In genomic region chr5:32232441-32233219, GRCh38 we compare ENCODE assay signal across 8 cellular contexts. TPM values are rescaled to one million over a fixed set of nuclear protein-coding genes. Genes with fewer than 3 reads are reported as not detected.
DNase-seq lines count a peak whose midpoint lies in the region; ATAC-seq and TF ChIP-seq lines count a peak whose summit lies in the region.

No MANE protein-coding gene starts in this region.

- H3K27ac ChIP-seq in DND-41 (ENCODE audit: low read length) (no peak overlapping the region), Karpas-422 (ENCODE audit: low read length) (peak overlapping the region; percentile 71)

- TF ChIP-seq CTCF in DND-41 (IDR thresholded peaks at IDR 0.05; ENCODE audit: borderline replicate concordance, extremely low read depth, low read length, poor library complexity, severe bottlenecking), result peak; percentile 86
- TF ChIP-seq CTCF in fibroblast of the aortic adventitia (IDR thresholded peaks at IDR 0.05; ENCODE audit: insufficient read depth, low read length), result peak; percentile 76
- peak; percentile 82 for TF ChIP-seq CTCF in neural crest cell (conservative IDR thresholded peaks at IDR 0.05)

- H3K36me3 Mint-ChIP-seq in activated T-helper 17 cell treated with anti-CD3 and anti-CD28 coated beads, Interleukin-2, amount 50 U/mL, for 72 hours (ENCODE audit: low read depth), result peaks cover 78% of the 10 kb centered on the region
- H3K36me3 Mint-ChIP-seq in neural crest cell (ENCODE audit: low read depth), result peaks cover 18% of the 10 kb centered on the region

- H3K36me3 ChIP-seq in DND-41 (ENCODE audit: insufficient read depth, low read length) (peaks cover 66% of the 10 kb centered on the region), Karpas-422 (ENCODE audit: insufficient read depth, low read length) (peaks cover 65% of the 10 kb centered on the region)

- H3K27me3 Mint-ChIP-seq in activated T-helper 17 cell treated with anti-CD3 and anti-CD28 coated beads, Interleukin-2, amount 50 U/mL, for 72 hours, result no peaks in the 10 kb centered on the region
- H3K27me3 Mint-ChIP-seq in neural crest cell (ENCODE audit: low read depth), result no peaks in the 10 kb centered on the region
- no peaks in the 10 kb centered on the region for H3K27me3 Mint-ChIP-seq in stimulated activated naive CD8-positive, alpha-beta T cell treated with anti-CD3 and anti-CD28 coated beads, Interleukin-15, amount 100 ng/mL, for 72 hours

- H3K9me3 ChIP-seq in DND-41 (ENCODE audit: insufficient read depth, low read length, severe bottlenecking) (no peaks in the 10 kb centered on the region), Karpas-422 (ENCODE audit: low read length) (no peaks in the 10 kb centered on the region)

- H3K4me1 Mint-ChIP-seq in activated T-helper 17 cell treated with anti-CD3 and anti-CD28 coated beads, Interleukin-2, amount 50 U/mL, for 72 hours, result no peaks in the 10 kb centered on the region
- H3K4me1 Mint-ChIP-seq in neural crest cell, result peaks cover 19% of the 10 kb centered on the region
- H3K4me1 Mint-ChIP-seq in stimulated activated naive CD8-positive, alpha-beta T cell treated with anti-CD3 and anti-CD28 coated beads, Interleukin-15, amount 100 ng/mL, for 72 hours, result peaks cover 23% of the 10 kb centered on the region

- no peak overlapping the region for H2AFZ ChIP-seq in DND-41 (ENCODE audit: low read depth, low read length)
- H2AFZ ChIP-seq in Karpas-422 (ENCODE audit: low read length), result no peak overlapping the region

- H3K27ac Mint-ChIP-seq in activated T-helper 17 cell treated with anti-CD3 and anti-CD28 coated beads, Interleukin-2, amount 50 U/mL, for 72 hours, result peak overlapping the region; percentile 64
- H3K27ac Mint-ChIP-seq in neural crest cell (ENCODE audit: unreplicated experiment), result no peak overlapping the region
- H3K27ac Mint-ChIP-seq in stimulated activated naive CD8-positive, alpha-beta T cell treated with anti-CD3 and anti-CD28 coated beads, Interleukin-15, amount 100 ng/mL, for 72 hours, result peak overlapping the region in 1 of 2 donors; percentile 2

- H4K20me1 ChIP-seq in DND-41 (ENCODE audit: insufficient read depth, low read length), result 0 out of 2 replicates have a peak, but pooled peaks cover 7% of the 10 kb centered on the region
- no peaks in the 10 kb centered on the region for H4K20me1 ChIP-seq in Karpas-422 (ENCODE audit: insufficient read depth, low read depth, low read length)

- H3K79me2 ChIP-seq in DND-41 (ENCODE audit: insufficient read depth, low read length), result no peaks in the 10 kb centered on the region
- peaks cover 11% of the 10 kb centered on the region; the same call in 1 of the 2 replicates for H3K79me2 ChIP-seq in Karpas-422 (ENCODE audit: low read length)

- H3K4me2 ChIP-seq in DND-41 (ENCODE audit: insufficient read depth, low read length) (no peak overlapping the region), Karpas-422 (ENCODE audit: low read depth, low read length, poor library complexity, severe bottlenecking) (no peak overlapping the region)

- peak; percentile 93 for ATAC-seq in DND-41 (ENCODE audit: insufficient read depth, low read depth)
- ATAC-seq in GM21723 (IDR thresholded peaks at IDR 0.05; ENCODE audit: unreplicated experiment), result peak; percentile 90
- ATAC-seq in activated T-helper 17 cell treated with anti-CD3 and anti-CD28 coated beads, Interleukin-2, amount 50 U/mL, for 72 hours (replicated peaks), result peak; percentile 93
- ATAC-seq in stimulated activated naive CD8-positive, alpha-beta T cell treated with anti-CD3 and anti-CD28 coated beads, Interleukin-15, amount 100 ng/mL, for 72 hours, result peak; percentile 93

- DNase-seq in DND-41 (peak; percentile 69), Karpas-422 (peak; percentile 91), RPMI7951 (ENCODE audit: low read depth) (peak; percentile 53), fibroblast of the aortic adventitia (ENCODE audit: low read depth) (peak; percentile 81), neural crest cell (ENCODE audit: low read depth, low spot score) (peak; percentile 66)
- DNase-seq in stimulated activated naive CD8-positive, alpha-beta T cell treated with anti-CD3 and anti-CD28 coated beads, Interleukin-15, amount 100 ng/mL, for 72 hours, result peak; percentile 69 to 76

- H3K27me3 ChIP-seq in DND-41 (ENCODE audit: insufficient read depth, low read length, poor library complexity) (no peaks in the 10 kb centered on the region), Karpas-422 (ENCODE audit: low read length) (no peaks in the 10 kb centered on the region)

- no peaks in the 10 kb centered on the region for H3K9me3 Mint-ChIP-seq in activated T-helper 17 cell treated with anti-CD3 and anti-CD28 coated beads, Interleukin-2, amount 50 U/mL, for 72 hours
- H3K9me3 Mint-ChIP-seq in neural crest cell, result no peaks in the 10 kb centered on the region
- no peaks in the 10 kb centered on the region for H3K9me3 Mint-ChIP-seq in stimulated activated naive CD8-positive, alpha-beta T cell treated with anti-CD3 and anti-CD28 coated beads, Interleukin-15, amount 100 ng/mL, for 72 hours

- H3K9ac ChIP-seq in DND-41 (ENCODE audit: low read depth, low read length) (no peak overlapping the region), Karpas-422 (ENCODE audit: low read length) (no peak overlapping the region)

- no peaks in the 10 kb centered on the region for H3K9me2 ChIP-seq in Karpas-422 (replicated peaks; ENCODE audit: insufficient read depth, low read length)

- H3K4me3 ChIP-seq in DND-41 (ENCODE audit: low read depth in 1 of 2, low read length in 2 of 2) (no peak overlapping the region), Karpas-422 (ENCODE audit: low read length) (no peak overlapping the region), fibroblast of the aortic adventitia (ENCODE audit: low read depth, low read length) (no peak overlapping the region)

- H3K4me1 ChIP-seq in DND-41 (ENCODE audit: insufficient read depth, low read length) (no peaks in the 10 kb centered on the region), Karpas-422 (ENCODE audit: low read length) (peaks cover 26% of the 10 kb centered on the region)

- no peak overlapping the region for H3K4me3 Mint-ChIP-seq in activated T-helper 17 cell treated with anti-CD3 and anti-CD28 coated beads, Interleukin-2, amount 50 U/mL, for 72 hours
- H3K4me3 Mint-ChIP-seq in neural crest cell, result no peak overlapping the region
- no peak overlapping the region for H3K4me3 Mint-ChIP-seq in stimulated activated naive CD8-positive, alpha-beta T cell treated with anti-CD3 and anti-CD28 coated beads, Interleukin-15, amount 100 ng/mL, for 72 hours

RNA-seq across cellular contexts. Expression of gene GOLPH3, which starts 58.5 kb away (rescaled TPM):
- total RNA-seq in Karpas-422 (2014; rRNA removed; shearing (Covaris generic); ENCODE audit: low replicate concordance), result 54.4 and 78.1 TPM in 2 replicates
- 56.3 and 56.7 TPM in 2 replicates for total RNA-seq in RPMI7951 (2014; rRNA removed; shearing (Covaris generic))
- total RNA-seq in activated T-helper 17 cell treated with anti-CD3 and anti-CD28 coated beads, Interleukin-2, amount 50 U/mL, for 72 hours, result 10 to 100 TPM; 51.7 to 74.1 TPM
- 104 and 128 TPM in 2 replicates for total RNA-seq in fibroblast of the aortic adventitia (ENCODE audit: low replicate concordance)
- 61.7 and 62.9 TPM in 2 replicates for total RNA-seq in neural crest cell
